ENCODE assay signal across 22 cellular contexts in genomic region chr2:235562065-235562747, GRCh38.
"Had no signal": no experiment of that assay in that cellular context is flagged by ENCODE, and none has a peak within 500 bp of the region (broad histone marks: within the 10 kb centered on the region; RNA-seq: fewer than 3 reads in every experiment).

No MANE protein-coding gene starts in this region.

- H3K4me1 Mint-ChIP-seq: memory B cell, naive B cell had no signal

- H3K27me3 ChIP-seq: esophagus muscularis mucosa, gastrocnemius medialis, stomach, transverse colon had no signal

- ATAC-seq: effector memory CD8-positive, alpha-beta T cell; gastrocnemius medialis; lower lobe of right lung; psoas muscle; sciatic nerve had no signal

- H3K36me3 Mint-ChIP-seq: immature natural killer cell, memory B cell, naive B cell had no signal

- H3K9me3 Mint-ChIP-seq: effector memory CD8-positive, alpha-beta T cell; immature natural killer cell; memory B cell; nephron had no signal

- DNase-seq: effector memory CD8-positive, alpha-beta T cell; gastrocnemius medialis; glutamatergic neuron; immature natural killer cell; left ventricle myocardium inferior; lower lobe of right lung; midbrain; naive B cell; psoas muscle; retina; stimulated activated CD4-positive, alpha-beta T cell treated with anti-CD3 and anti-CD28 coated beads, Interleukin-12 subunit alpha, Interleukin-12 subunit beta, amount 100 ng/mL, for 4 hours; stimulated activated naive CD4-positive, alpha-beta T cell; stomach; substantia nigra; transverse colon had no signal

- H3K27ac Mint-ChIP-seq: immature natural killer cell, memory B cell, naive B cell had no signal

- H3K27ac ChIP-seq: epithelial cell of prostate, esophagus muscularis mucosa, gastrocnemius medialis, left ventricle myocardium inferior, lower lobe of right lung, neutrophil, psoas muscle, stomach, thoracic aorta had no signal

- H3K4me3 ChIP-seq: esophagus muscularis mucosa, gastrocnemius medialis, left ventricle myocardium inferior, lower lobe of right lung, psoas muscle, stomach, thoracic aorta, transverse colon had no signal

- H3K9me3 ChIP-seq: esophagus muscularis mucosa, gastrocnemius medialis, left ventricle myocardium inferior, lower lobe of right lung, neutrophil, psoas muscle, stomach, thoracic aorta, transverse colon had no signal

- H3K4me3 Mint-ChIP-seq: effector memory CD8-positive, alpha-beta T cell; immature natural killer cell; memory B cell; nephron had no signal

- H3K36me3 ChIP-seq: esophagus muscularis mucosa, gastrocnemius medialis, left ventricle myocardium inferior, lower lobe of right lung, neutrophil, thoracic aorta, transverse colon had no signal
